Comparison of ENCODE assay signal across 8 cellular contexts in the genomic region with DNA sequence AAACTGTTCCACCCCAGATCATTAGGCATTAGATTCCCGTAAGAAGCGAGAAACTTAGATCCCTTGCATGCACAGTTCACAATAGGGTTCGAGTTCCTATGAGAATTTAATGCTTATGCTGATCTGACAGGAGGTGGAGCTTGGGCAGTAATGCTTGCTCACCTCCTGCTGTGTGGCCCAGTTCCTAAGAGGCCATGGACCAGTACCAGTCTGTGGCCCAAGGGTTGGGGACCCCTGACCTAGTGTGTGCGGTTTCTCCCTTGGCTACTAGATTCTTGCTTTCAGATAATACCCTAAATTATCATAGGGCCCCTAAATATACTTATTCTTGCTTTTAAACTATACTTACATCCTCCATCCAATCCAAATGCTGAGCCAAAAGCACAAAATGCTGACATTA. TPM values are rescaled to one million over a fixed set of nuclear protein-coding genes. Genes with fewer than 3 reads are reported as not detected.
DNase-seq lines count a peak whose midpoint lies in the region; ATAC-seq and TF ChIP-seq lines count a peak whose summit lies in the region.

No MANE protein-coding gene starts in this region.

- H3K27me3 ChIP-seq in CD4-positive, alpha-beta memory T cell (ENCODE audit: insufficient read depth, low read length) = no peaks in the 10 kb centered on the region

- peaks cover 23% of the 10 kb centered on the region; the same call in 1 of the 2 replicates for H3K79me2 ChIP-seq in OCI-LY7 (ENCODE audit: insufficient read depth, low read depth, low read length)

- H3K4me1 Mint-ChIP-seq in CD4-positive, alpha-beta memory T cell = peaks cover 23 to 64% (median 27%) of the 10 kb centered on the region in 4 donors
- peaks cover 50% of the 10 kb centered on the region in 2 donors for H3K4me1 Mint-ChIP-seq in effector memory CD8-positive, alpha-beta T cell (ENCODE audit: low read depth in 2 of 2)

- H3K4me3 ChIP-seq in CD4-positive, alpha-beta memory T cell (ENCODE audit: low read length in 2 of 2) = peak overlapping the region; percentile 21 to 97
- peak overlapping the region; percentile 79 for H3K4me3 ChIP-seq in OCI-LY7 (ENCODE audit: low read depth, low read length, poor library complexity, severe bottlenecking)

- no peak for ATAC-seq in effector memory CD8-positive, alpha-beta T cell (replicated peaks)
- ATAC-seq in GM18870 (IDR thresholded peaks at IDR 0.05; ENCODE audit: unreplicated experiment) = no peak
- no peak for ATAC-seq in GM21367 (IDR thresholded peaks at IDR 0.05; ENCODE audit: unreplicated experiment)

- no peak for DNase-seq in CD4-positive, alpha-beta memory T cell
- DNase-seq in OCI-LY7 (ENCODE audit: low spot score) (no peak), posterior vena cava (ENCODE audit: low spot score) (peak; percentile 73), EL (no peak), C1 segment of cervical spinal cord (lab: John Stamatoyannopoulos, UW) (no peak)
- no peak for DNase-seq in effector memory CD8-positive, alpha-beta T cell

- no peaks in the 10 kb centered on the region for H4K20me1 ChIP-seq in OCI-LY7 (ENCODE audit: insufficient read depth, low read length)

- H3K4me3 Mint-ChIP-seq in CD4-positive, alpha-beta memory T cell = peak overlapping the region; percentile 93 to 100 (median 98)
- H3K4me3 Mint-ChIP-seq in effector memory CD8-positive, alpha-beta T cell = peak overlapping the region; percentile 97 to 98

- H3K4me2 ChIP-seq in OCI-LY7 (ENCODE audit: low read length) = peak overlapping the region; percentile 86

- no peak overlapping the region for H2AFZ ChIP-seq in OCI-LY7 (ENCODE audit: low read length)

- BruUV-seq in OCI-LY7 (replicated peaks; lab: Mats Ljungman, UMichigan) = no TSS peak

- no peaks in the 10 kb centered on the region for H3K9me2 ChIP-seq in OCI-LY7 (ENCODE audit: insufficient read depth, low read length)

- peaks cover 21 to 28% of the 10 kb centered on the region in 2 donors for H3K36me3 Mint-ChIP-seq in CD4-positive, alpha-beta memory T cell
- H3K36me3 Mint-ChIP-seq in effector memory CD8-positive, alpha-beta T cell (ENCODE audit: insufficient read depth) = peaks cover 36% of the 10 kb centered on the region

- H3K36me3 ChIP-seq in CD4-positive, alpha-beta memory T cell (ENCODE audit: insufficient read depth, low read length) = no peaks in the 10 kb centered on the region
- H3K36me3 ChIP-seq in OCI-LY7 (ENCODE audit: insufficient read depth, low read length) = no peaks in the 10 kb centered on the region

- H3K27ac Mint-ChIP-seq in CD4-positive, alpha-beta memory T cell = peak overlapping the region; percentile 95 to 100 (median 99)
- H3K27ac Mint-ChIP-seq in effector memory CD8-positive, alpha-beta T cell = peak overlapping the region in 1 of 2 donors; percentile 100

- no peak for TF ChIP-seq CTCF in OCI-LY7 (conservative IDR thresholded peaks at IDR 0.05; ENCODE audit: low read length)

- POLR2A ChIA-PET in CD4-positive, alpha-beta memory T cell (lab: Charles Lee; ENCODE audit: partially characterized antibody) = interaction anchor here (1.1 to 12.7 kb wide), 8 partner anchors 8 to 777 kb away, joined by 4 to 408 read pairs (median 18); a partner anchor contains a TSS
- POLR2A ChIA-PET in OCI-LY7 (lab: Charles Lee) = no interaction called here

- peaks cover 34% of the 10 kb centered on the region for H3K4me1 ChIP-seq in CD4-positive, alpha-beta memory T cell (ENCODE audit: insufficient read depth, low read length)
- peaks cover 55% of the 10 kb centered on the region for H3K4me1 ChIP-seq in OCI-LY7 (ENCODE audit: insufficient read depth, low read length, poor library complexity, severe bottlenecking)

- peak overlapping the region; percentile 98 for H3K27ac ChIP-seq in CD4-positive, alpha-beta memory T cell (ENCODE audit: low read depth, low read length)
- H3K27ac ChIP-seq in OCI-LY7 (ENCODE audit: low read depth, low read length, poor library complexity, severe bottlenecking) = peak overlapping the region; percentile 79

- no peaks in the 10 kb centered on the region for H3K9me3 ChIP-seq in CD4-positive, alpha-beta memory T cell (ENCODE audit: control insufficient read depth in 1 of 2, low read length in 2 of 2)
- no peaks in the 10 kb centered on the region for H3K9me3 ChIP-seq in OCI-LY7 (ENCODE audit: low read length)

- intact Hi-C loops in CD4-positive, alpha-beta memory T cell (cut with micrococcal nuclease) = loop anchor here (2.0 to 10.0 kb wide), 3 partner anchors 776 to 1220 kb away; a partner anchor contains a TSS
- intact Hi-C loops in OCI-LY7 (cut with micrococcal nuclease; ENCODE audit: unreplicated experiment) = loop anchor here (2.0 kb wide), 2 partner anchors 30 to 76 kb away; a partner anchor contains a TSS
- intact Hi-C loops in posterior vena cava (cut with DNase I) = loop anchor here in 1 of 2 donors (5.0 kb wide), 1 partner anchor 77 kb away; no protein-coding TSS in a partner anchor

- no peaks in the 10 kb centered on the region for H3K27me3 Mint-ChIP-seq in CD4-positive, alpha-beta memory T cell
- H3K27me3 Mint-ChIP-seq in effector memory CD8-positive, alpha-beta T cell = no peaks in the 10 kb centered on the region

- H3K9me3 Mint-ChIP-seq in CD4-positive, alpha-beta memory T cell = no peaks in the 10 kb centered on the region
- H3K9me3 Mint-ChIP-seq in effector memory CD8-positive, alpha-beta T cell = no peaks in the 10 kb centered on the region

- CTCF ChIA-PET in CD4-positive, alpha-beta memory T cell (lab: Charles Lee; ENCODE audit: partially characterized antibody) = interaction anchor here (0.7 to 2.5 kb wide), 3 partner anchors 15 to 39 kb away, joined by 3 to 10 read pairs (median 4); a partner anchor contains a TSS
- CTCF ChIA-PET in OCI-LY7 (lab: Charles Lee; ENCODE audit: unreplicated experiment) = no interaction called here

RNA-seq across cellular contexts. Expression of a gene that starts 1.9 kb away (rescaled TPM):
- total RNA-seq in CD4-positive, alpha-beta memory T cell = 100 to 1,000 TPM; 309 to 313 TPM
- polyA plus RNA-seq in CD4-positive, alpha-beta memory T cell = 100 to 1,000 TPM; 110 to 165 TPM
- 94.4 and 101 TPM in 2 replicates for total RNA-seq in OCI-LY7 (2014; rRNA removed; shearing (Covaris generic))
- 99.9 and 100 TPM in 2 replicates for total RNA-seq in OCI-LY7 (2022)
- total RNA-seq in posterior vena cava = 10 to 100 TPM; 15.4 to 22.1 TPM

RNA-seq across cellular contexts. Expression of a gene that starts 4.4 kb away (rescaled TPM):
- total RNA-seq in CD4-positive, alpha-beta memory T cell = 100 to 1,000 TPM; 188 to 192 TPM
- 1 to 10 TPM in 1 of 2 donors, under 1 TPM in 1; 0.57 to 1.8 TPM for polyA plus RNA-seq in CD4-positive, alpha-beta memory T cell
- 23.1 and 23.7 TPM in 2 replicates for total RNA-seq in OCI-LY7 (2014; rRNA removed; shearing (Covaris generic))
- total RNA-seq in OCI-LY7 (2022) (77.3 and 80.5 TPM in 2 replicates), posterior vena cava (10 to 100 TPM; 49.4 to 53.1 TPM)

RNA-seq across cellular contexts. Expression of a gene that starts 10.3 kb away (rescaled TPM):
- total RNA-seq in CD4-positive, alpha-beta memory T cell = 10 to 100 TPM; 74.8 to 77.3 TPM
- under 1 TPM in 1 of 2 donors, not detected in 1; 0.62 TPM for polyA plus RNA-seq in CD4-positive, alpha-beta memory T cell
- 6.6 and 6.7 TPM in 2 replicates for total RNA-seq in OCI-LY7 (2014; rRNA removed; shearing (Covaris generic))
- total RNA-seq in OCI-LY7 (2022) (26.9 and 29.9 TPM in 2 replicates), posterior vena cava (1 to 10 TPM; 4.6 to 7.3 TPM)

RNA-seq across cellular contexts. Expression of a gene that starts 16.2 kb away (rescaled TPM):
- 10 to 100 TPM; 44.2 to 47.7 TPM for total RNA-seq in CD4-positive, alpha-beta memory T cell
- polyA plus RNA-seq in CD4-positive, alpha-beta memory T cell = 100 to 1,000 TPM; 102 to 129 TPM
- total RNA-seq in OCI-LY7 (2014; rRNA removed; shearing (Covaris generic)) = 51.3 and 59.9 TPM in 2 replicates
- total RNA-seq in OCI-LY7 (2022) (50.6 and 56.1 TPM in 2 replicates), posterior vena cava (10 to 100 TPM; 43.2 to 46.7 TPM)

RNA-seq across cellular contexts. Expression of a gene that starts 18.5 kb away (rescaled TPM):
- 10 to 100 TPM; 32.2 to 32.8 TPM for total RNA-seq in CD4-positive, alpha-beta memory T cell
- 10 to 100 TPM; 15.3 to 16.4 TPM for polyA plus RNA-seq in CD4-positive, alpha-beta memory T cell
- total RNA-seq in OCI-LY7 (2014; rRNA removed; shearing (Covaris generic)) = 18.0 and 24.5 TPM in 2 replicates
- total RNA-seq in OCI-LY7 (2022) (28.1 and 30.1 TPM in 2 replicates), posterior vena cava (10 to 100 TPM; 42.0 to 53.3 TPM)

Comparison
In these comparisons a context has a peak if more than half of its experiments do, and no peak if none do; other contexts are left out.
1. RNA of a gene that starts 1.9 kb away (total RNA-seq): 309 to 313 TPM in CD4-positive, alpha-beta memory T cell and 94.4 to 101 TPM in OCI-LY7; 15.4 to 22.1 TPM in posterior vena cava; every median in the first group is over 4 times any median in the second.